24 cellular contexts compared by ENCODE assay signal in genomic region chr7:46835556-46835955, GRCh38.
DNase-seq lines count a peak whose midpoint lies in the region; ATAC-seq and TF ChIP-seq lines count a peak whose summit lies in the region.
"Had no signal": no experiment of that assay in that cellular context is flagged by ENCODE, and none has a peak within 500 bp of the region (broad histone marks: within the 10 kb centered on the region; RNA-seq: fewer than 3 reads in every experiment).

No MANE protein-coding gene starts in this region.

- peak overlapping the region; percentile 85; the same call in 1 of the 2 replicates for H3K4ac ChIP-seq in IMR-90 (ENCODE audit: low read depth, low read length)

- POLR2A ChIA-PET in IMR-90 (lab: Charles Lee; ENCODE audit: unreplicated experiment), result no interaction called here

- dilution Hi-C loops in IMR-90 (cut with HindIII; ENCODE audit: low sequenced_read_pairs, unreplicated experiment), result no loop called here

- peaks cover 5% of the 10 kb centered on the region for H3F3A ChIP-seq in smooth muscle cell (ENCODE audit: low read depth)

- no peaks in the 10 kb centered on the region for H3K9me3 ChIP-seq in IMR-90 (ENCODE audit: control insufficient read depth, insufficient read depth, low read length)
- no peaks in the 10 kb centered on the region for H3K9me3 ChIP-seq in smooth muscle cell (replicated peaks; ENCODE audit: low read depth)

- H3K9ac ChIP-seq in IMR-90 (ENCODE audit: low read depth, low read length) (no peak overlapping the region), smooth muscle cell (ENCODE audit: low read depth) (no peak overlapping the region)
- H3K9ac ChIP-seq: GM23248 had no signal

- peaks cover 2% of the 10 kb centered on the region; the same call in 1 of the 2 replicates for H3K4me1 ChIP-seq in IMR-90 (ENCODE audit: control insufficient read depth, insufficient read depth, low read length)
- H3K4me1 ChIP-seq in smooth muscle cell (ENCODE audit: low read depth), result no peaks in the 10 kb centered on the region

- no peak overlapping the region for H4K91ac ChIP-seq in IMR-90 (ENCODE audit: insufficient read depth, low read depth, low read length)

- no peak overlapping the region for H3K4me2 ChIP-seq in IMR-90 (ENCODE audit: low read depth, low read length)
- H3K4me2 ChIP-seq in smooth muscle cell, result peak overlapping the region; percentile 75

- CTCF ChIA-PET in IMR-90 (lab: Yijun Ruan, JAX), result no interaction called here

- H2BK5ac ChIP-seq in IMR-90 (ENCODE audit: low read depth, low read length, poor library complexity, severe bottlenecking), result peak overlapping the region; percentile 66

- no peaks in the 10 kb centered on the region for H3K79me1 ChIP-seq in IMR-90 (ENCODE audit: low read depth in 1 of 2, low read length in 2 of 2)

- H3K56ac ChIP-seq in IMR-90 (ENCODE audit: extremely low read depth, insufficient read depth, low read length), result no peak overlapping the region

- H2AFZ ChIP-seq in IMR-90 (replicated peaks; ENCODE audit: low read length, poor library complexity) (peak overlapping the region; percentile 72), smooth muscle cell (ENCODE audit: low read depth) (no peak overlapping the region)
- H2AFZ ChIP-seq: GM23248 had no signal

- TF ChIP-seq POLR2A in IMR-90 (IDR thresholded peaks at IDR 0.05; ENCODE audit: low read depth, low read length), result no peak

- H3K27me3 ChIP-seq in IMR-90 (ENCODE audit: control insufficient read depth, insufficient read depth, low read length) (no peaks in the 10 kb centered on the region), smooth muscle cell (ENCODE audit: low read depth) (no peaks in the 10 kb centered on the region)

- no peak for TF ChIP-seq CTCF in IMR-90 (conservative IDR thresholded peaks at IDR 0.05; ENCODE audit: low read depth, low read length)
- no peak for TF ChIP-seq CTCF in smooth muscle cell (IDR thresholded peaks at IDR 0.05; ENCODE audit: borderline replicate concordance, insufficient read depth, poor library complexity, severe bottlenecking)

- peak overlapping the region in 1 of 2 experiments; percentile 56; a peak in 1 of 4 replicates for H4K8ac ChIP-seq in IMR-90 (ENCODE audit: low read depth in 2 of 2, low read length in 2 of 2)

- peak overlapping the region; percentile 63; the same call in 1 of the 2 replicates for H3K23ac ChIP-seq in IMR-90 (ENCODE audit: low read depth, low read length)

- H4K20me1 ChIP-seq in IMR-90 (ENCODE audit: insufficient read depth, low read length) (no peaks in the 10 kb centered on the region), smooth muscle cell (ENCODE audit: low read depth) (no peaks in the 10 kb centered on the region)

- WGBS in IMR-90 (ENCODE audit: extremely low coverage in 2 of 2, insufficient read length in 1 of 2), 2 experiments, result no CpG with 5 or more reads among the region's 2 CpGs
- WGBS in smooth muscle cell (ENCODE audit: low lambda C conversion rate), result 39% methylated on average over 2 of the region's 2 CpGs

- intact Hi-C loops in IMR-90 (cut with micrococcal nuclease), result no loop called here

- peak; percentile 55 for DNase-seq in IMR-90
- DNase-seq in SK-MEL-5 (ENCODE audit: low read depth, low spot score), result peak; percentile 15
- peak; percentile 36 for DNase-seq in fibroblast of peridontal ligament (ENCODE audit: extremely low read depth)
- no peak for DNase-seq in smooth muscle cell (lab: John Stamatoyannopoulos, UW; ENCODE audit: unreplicated experiment)
- no peak for DNase-seq in AML-193 (lab: John Stamatoyannopoulos, UW)
- DNase-seq in stimulated activated naive CD8-positive, alpha-beta T cell treated with anti-CD3 and anti-CD28 coated beads, Interleukin-15, Interleukin-2, amounts not matched to agents 100 U/mL and 50 U/mL, for 24 hours, result no peak
- no peak for DNase-seq in NCI-H187 treated with DMSO at 0.1 percent for 48 hours (lab: John Stamatoyannopoulos, UW)
- DNase-seq: CD4-positive, CD25-positive, alpha-beta regulatory T cell; GM23248; H9; KBM-7; NCI-H1092 treated with DMSO at 0.1 percent for 48 hours; NCI-H1436 treated with DMSO at 0.1 percent for 48 hours; NCI-H2029; NCI-H345; NCI-H524; NCI-H82; OCI-M1; Right ventricle myocardium superior had no signal

- no peak overlapping the region; the same call in 1 of the 2 replicates for H2BK20ac ChIP-seq in IMR-90 (ENCODE audit: low read depth, low read length)

- no peak overlapping the region; the same call in 1 of the 2 replicates for H4K5ac ChIP-seq in IMR-90 (ENCODE audit: low read depth, low read length)

- H3K27ac ChIP-seq in IMR-90 (ENCODE audit: insufficient read depth, low read length) (no peak overlapping the region), smooth muscle cell (ENCODE audit: low read depth) (peak overlapping the region; percentile 22)
- H3K27ac ChIP-seq: GM23248, HL-60, SK-N-MC had no signal

- H3K79me2 ChIP-seq in smooth muscle cell (ENCODE audit: low read depth), result no peaks in the 10 kb centered on the region

- TF ChIP-seq RAD21 in IMR-90 (IDR thresholded peaks at IDR 0.05; ENCODE audit: low read length), result no peak

- in situ Hi-C loops in IMR-90 (cut with MboI; ENCODE audit: low sequenced_read_pairs) (no loop called here), SK-MEL-5 (cut with HindIII; ENCODE audit: low pct_unique_long_range_greater_than_20kb, low sequenced_read_pairs) (no loop called here)

- H2AK9ac ChIP-seq in IMR-90 (replicated peaks; ENCODE audit: low read depth, low read length, poor library complexity), result no peak overlapping the region

- peaks cover 3% of the 10 kb centered on the region; the same call in 1 of the 2 replicates for H3K9me1 ChIP-seq in IMR-90 (ENCODE audit: insufficient read depth, low read length)

- no peak overlapping the region for H2BK15ac ChIP-seq in IMR-90 (ENCODE audit: low read depth, low read length)

- ATAC-seq in IMR-90 (ENCODE audit: low read depth), result peak; percentile 81
- no peak for ATAC-seq in HG03439 (IDR thresholded peaks at IDR 0.05; ENCODE audit: unreplicated experiment)
- no peak for ATAC-seq in stimulated activated naive CD8-positive, alpha-beta T cell treated with anti-CD3 and anti-CD28 coated beads, Interleukin-15, Interleukin-2, amounts not matched to agents 100 U/mL and 50 U/mL, for 24 hours
- ATAC-seq: GM12878, HepG2 had no signal

- peak overlapping the region; percentile 85 for H3K14ac ChIP-seq in IMR-90 (replicated peaks; ENCODE audit: low read depth, low read length)

- H2BK120ac ChIP-seq in IMR-90 (ENCODE audit: low read depth, low read length), result peak overlapping the region; percentile 67; the same call in 1 of the 2 replicates

- no TSS peak for BruUV-seq in IMR-90 (replicated peaks; lab: Mats Ljungman, UMichigan)

- H2AK5ac ChIP-seq in IMR-90 (ENCODE audit: low read depth, low read length), result peak overlapping the region; percentile 55; the same call in 1 of the 2 replicates

- no peak overlapping the region for H3K18ac ChIP-seq in IMR-90 (ENCODE audit: low read depth, low read length)

- no peaks in the 10 kb centered on the region for H3K36me3 ChIP-seq in IMR-90 (ENCODE audit: control insufficient read depth, insufficient read depth, low read length)
- H3K36me3 ChIP-seq in smooth muscle cell (ENCODE audit: low read depth), result no peaks in the 10 kb centered on the region

- H3K4me3 ChIP-seq in IMR-90 (ENCODE audit: insufficient read depth, low read depth, low read length), result no peak overlapping the region
- no peak overlapping the region for H3K4me3 ChIP-seq in smooth muscle cell
- H3K4me3 ChIP-seq: GM12878, GM23248, SK-N-MC had no signal

TF ChIP-seq in IMR-90, 13 proteins besides CTCF, POLR2A, EP300 and RAD21:
- TF ChIP-seq CEBPB (IDR thresholded peaks at IDR 0.05; ENCODE audit: low read depth, low read length) (no peak), CHD1 (IDR thresholded peaks at IDR 0.05; ENCODE audit: low read depth, low read length) (no peak), MAZ (IDR thresholded peaks at IDR 0.05; ENCODE audit: borderline replicate concordance, low read depth, low read length) (no peak), FOS (IDR thresholded peaks at IDR 0.05; ENCODE audit: low read depth, low read length) (no peak), USF2 (IDR thresholded peaks at IDR 0.05; ENCODE audit: low read depth, low read length) (no peak), NFE2L2 (IDR thresholded peaks at IDR 0.05; ENCODE audit: low read depth, low read length) (no peak), RFX5 (IDR thresholded peaks at IDR 0.05; ENCODE audit: low read depth, low read length) (no peak)

Comparison
In these comparisons a context has a peak if more than half of its experiments do, and no peak if none do; other contexts are left out.
1. DNase-seq: peak in IMR-90 (single experiment), SK-MEL-5 (single experiment) and fibroblast of peridontal ligament (single experiment); none in smooth muscle cell (single experiment), AML-193 (0 of 2), stimulated activated naive CD8-positive, alpha-beta T cell treated with anti-CD3 and anti-CD28 coated beads, Interleukin-15, Interleukin-2, amounts not matched to agents 100 U/mL and 50 U/mL, for 24 hours (single experiment) and NCI-H187 treated with DMSO at 0.1 percent for 48 hours (single experiment).